ENCODE assay signal across 1 cellular context in the genomic region with DNA sequence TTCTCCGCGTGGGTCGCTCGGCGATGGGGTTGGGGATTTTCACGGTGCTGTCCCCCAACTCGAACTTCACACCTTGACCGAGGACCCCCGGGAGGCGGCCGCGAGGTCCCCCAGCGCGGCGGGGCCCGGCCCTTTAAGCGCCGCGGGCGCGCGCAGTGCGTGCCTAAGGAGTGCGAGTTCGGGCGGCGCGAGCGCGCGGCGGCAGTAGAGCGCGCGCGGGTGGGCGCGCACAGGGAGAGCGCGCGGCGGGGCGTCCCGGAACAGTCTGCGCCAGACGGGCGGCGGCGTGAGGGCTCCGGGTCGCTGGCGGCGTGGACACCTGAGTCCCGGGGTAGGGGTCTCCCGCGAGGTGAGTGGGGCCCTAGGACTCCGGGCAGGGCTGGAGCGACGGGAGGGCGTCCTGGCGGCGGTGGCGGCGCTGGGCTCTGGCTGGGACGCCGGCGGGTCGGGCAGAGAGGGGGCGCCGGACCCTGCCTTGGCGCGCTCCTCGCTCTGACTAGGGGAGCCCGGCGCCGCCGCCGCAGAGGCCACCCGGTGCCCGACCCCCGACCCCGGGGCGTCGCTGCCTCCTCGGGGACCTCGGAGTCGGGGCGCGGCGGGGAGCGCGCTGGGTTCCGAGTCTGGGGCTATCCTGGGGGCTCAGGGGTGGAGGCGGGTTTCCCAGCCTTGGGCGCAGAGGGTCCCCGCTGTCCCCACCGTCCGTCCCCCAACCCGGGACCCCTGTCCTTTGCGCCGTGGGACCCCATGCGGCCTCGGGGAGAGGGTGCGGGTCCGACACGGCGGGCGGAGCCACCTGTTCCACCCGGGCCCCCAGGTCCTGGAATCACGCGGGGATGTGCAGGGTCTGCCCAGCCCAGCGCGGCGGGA.
TF ChIP-seq lines count a peak whose summit lies in the region.

A gene with protein sequence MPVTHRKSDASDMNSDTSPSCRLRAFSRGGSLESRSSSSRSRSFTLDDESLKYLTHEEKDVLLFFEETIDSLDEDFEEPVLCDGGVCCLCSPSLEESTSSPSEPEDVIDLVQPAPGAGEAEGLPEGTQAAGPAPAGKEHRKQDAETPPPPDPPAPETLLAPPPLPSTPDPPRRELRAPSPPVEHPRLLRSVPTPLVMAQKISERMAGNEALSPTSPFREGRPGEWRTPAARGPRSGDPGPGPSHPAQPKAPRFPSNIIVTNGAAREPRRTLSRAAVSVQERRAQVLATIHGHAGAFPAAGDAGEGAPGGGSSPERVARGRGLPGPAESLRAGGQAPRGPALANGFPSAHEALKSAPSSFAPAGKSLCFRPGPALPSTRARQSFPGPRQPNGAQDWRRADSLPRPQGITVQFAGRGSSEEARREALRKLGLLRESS (plus strand): TSS at position 235 of the 867 bp plus-strand sequence. CDS start 28,722 bp downstream, outside the sequence.

TF ChIP-seq in K562, 482 proteins besides CTCF, POLR2A, EP300 and RAD21 (continued from another document and continues in another):
- TF ChIP-seq, protein P1, sequence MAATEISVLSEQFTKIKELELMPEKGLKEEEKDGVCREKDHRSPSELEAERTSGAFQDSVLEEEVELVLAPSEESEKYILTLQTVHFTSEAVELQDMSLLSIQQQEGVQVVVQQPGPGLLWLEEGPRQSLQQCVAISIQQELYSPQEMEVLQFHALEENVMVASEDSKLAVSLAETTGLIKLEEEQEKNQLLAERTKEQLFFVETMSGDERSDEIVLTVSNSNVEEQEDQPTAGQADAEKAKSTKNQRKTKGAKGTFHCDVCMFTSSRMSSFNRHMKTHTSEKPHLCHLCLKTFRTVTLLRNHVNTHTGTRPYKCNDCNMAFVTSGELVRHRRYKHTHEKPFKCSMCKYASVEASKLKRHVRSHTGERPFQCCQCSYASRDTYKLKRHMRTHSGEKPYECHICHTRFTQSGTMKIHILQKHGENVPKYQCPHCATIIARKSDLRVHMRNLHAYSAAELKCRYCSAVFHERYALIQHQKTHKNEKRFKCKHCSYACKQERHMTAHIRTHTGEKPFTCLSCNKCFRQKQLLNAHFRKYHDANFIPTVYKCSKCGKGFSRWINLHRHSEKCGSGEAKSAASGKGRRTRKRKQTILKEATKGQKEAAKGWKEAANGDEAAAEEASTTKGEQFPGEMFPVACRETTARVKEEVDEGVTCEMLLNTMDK (IDR thresholded peaks at IDR 0.05; ENCODE audit: borderline replicate concordance, insufficient read depth, low read depth, low read length, poor library complexity, severe bottlenecking), result peak; percentile 32
- TF ChIP-seq NR4A1 (CRISPR knock-in tag; IDR thresholded peaks at IDR 0.05) (no peak), NR4A1 (tag; IDR thresholded peaks at IDR 0.05) (peak; percentile 67; the same call in 1 of the 2 replicates), ZFP1 (CRISPR knock-in tag; IDR thresholded peaks at IDR 0.05) (no peak), ZNF263 (CRISPR knock-in tag; IDR thresholded peaks at IDR 0.05; ENCODE audit: borderline replicate concordance) (peak; percentile 49; the same call in 1 of the 2 replicates), MYC (IDR thresholded peaks at IDR 0.05; ENCODE audit: low read depth, low read length) (0 out of 2 replicates have a peak, but pooled peaks have one; percentile 9), MYC (CRISPR knock-in tag; IDR thresholded peaks at IDR 0.05; ENCODE audit: borderline replicate concordance, low read depth) (no peak), ZFX (CRISPR knock-in tag; IDR thresholded peaks at IDR 0.05) (peak; percentile 30; the same call in 1 of the 2 replicates), FOXP1 (CRISPR knock-in tag; IDR thresholded peaks at IDR 0.05) (no peak), SRSF9 (IDR thresholded peaks at IDR 0.05; ENCODE audit: borderline replicate concordance, low read depth, low read length) (no peak), FOXJ3 (CRISPR knock-in tag; IDR thresholded peaks at IDR 0.05) (no peak), KDM5B (IDR thresholded peaks at IDR 0.05; ENCODE audit: insufficient replicate concordance, low read depth, low read length) (peak; percentile 54), GABPB1 (CRISPR knock-in tag; IDR thresholded peaks at IDR 0.05) (no peak), FUS (optimal IDR thresholded peaks at IDR 0.05; ENCODE audit: low read depth, low read length) (peak; percentile 69), ZNF445 (CRISPR knock-in tag; IDR thresholded peaks at IDR 0.05; ENCODE audit: low read depth) (no peak), CCNT2 (IDR thresholded peaks at IDR 0.05; ENCODE audit: borderline replicate concordance, extremely low read depth, insufficient read length, low read depth, low read length) (peak; percentile 49), PML (IDR thresholded peaks at IDR 0.05; ENCODE audit: low read length) (0 out of 2 replicates have a peak, but pooled peaks have one; percentile 18), TBL1XR1 (IDR thresholded peaks at IDR 0.05; ENCODE audit: low read length in 2 of 2) (no peak), THAP12 (CRISPR knock-in tag; IDR thresholded peaks at IDR 0.05) (peak; percentile 76; the same call in 1 of the 2 replicates), ZFP36 (IDR thresholded peaks at IDR 0.05; ENCODE audit: low read depth, low read length, partially characterized antibody) (peak; percentile 90), ZKSCAN8 (CRISPR knock-in tag; IDR thresholded peaks at IDR 0.05) (no peak), ZNF644 (tag; IDR thresholded peaks at IDR 0.05; ENCODE audit: low read depth) (peak; percentile 91), RBFOX2 (IDR thresholded peaks at IDR 0.05; ENCODE audit: low read depth, low read length) (peak; percentile 85), SIX5 (IDR thresholded peaks at IDR 0.05; ENCODE audit: borderline replicate concordance in 1 of 2, insufficient read depth in 1 of 2, low read depth in 1 of 2, low read length in 2 of 2) (no peak), GATAD2B (IDR thresholded peaks at IDR 0.05; ENCODE audit: borderline replicate concordance) (peak; percentile 68; the same call in 1 of the 2 replicates), RBM22 (IDR thresholded peaks at IDR 0.05; ENCODE audit: low read depth, low read length, poor library complexity, severe bottlenecking) (no peak), ILF3 (IDR thresholded peaks at IDR 0.05; ENCODE audit: borderline replicate concordance) (peak; percentile 52; the same call in 1 of the 2 replicates), ZNF766 (CRISPR knock-in tag; conservative IDR thresholded peaks at IDR 0.05) (peak; percentile 88), NFIC (IDR thresholded peaks at IDR 0.05) (peak; percentile 18; the same call in 1 of the 2 replicates), JUN (IDR thresholded peaks at IDR 0.05; ENCODE audit: borderline replicate concordance, low read depth, low read length) (no peak), JUN (CRISPR knock-in tag; IDR thresholded peaks at IDR 0.05; ENCODE audit: borderline replicate concordance) (no peak), RB1 (IDR thresholded peaks at IDR 0.05; ENCODE audit: low read depth) (peak; percentile 79; the same call in 1 of the 2 replicates), PHF8 (IDR thresholded peaks at IDR 0.05; ENCODE audit: borderline replicate concordance, low read length) (peak; percentile 82; the same call in 1 of the 2 replicates), SMC3 (conservative IDR thresholded peaks at IDR 0.05; ENCODE audit: insufficient read depth, low read depth, low read length) (no peak), ZBTB7A (IDR thresholded peaks at IDR 0.05; ENCODE audit: borderline replicate concordance, control insufficient read depth, low read depth, low read length) (peak; percentile 88), ZNF77 (CRISPR knock-in tag; IDR thresholded peaks at IDR 0.05) (no peak), ZSCAN32 (CRISPR knock-in tag; IDR thresholded peaks at IDR 0.05) (no peak), NONO (IDR thresholded peaks at IDR 0.05; ENCODE audit: low read depth in 2 of 2, low read length in 1 of 2) (peak; percentile 71 to 77; a peak in 2 of 4 replicates), CHD1 (IDR thresholded peaks at IDR 0.05; ENCODE audit: low read length) (no peak), MCM3 (IDR thresholded peaks at IDR 0.05) (no peak), ZNF197 (CRISPR knock-in tag; IDR thresholded peaks at IDR 0.05; ENCODE audit: low read depth) (0 out of 2 replicates have a peak, but pooled peaks have one; percentile 32), POLR2B (IDR thresholded peaks at IDR 0.05; ENCODE audit: low read depth, partially characterized antibody) (peak; percentile 56), SMAD4 (CRISPR knock-in tag; conservative IDR thresholded peaks at IDR 0.05) (peak; percentile 88), TBP (optimal IDR thresholded peaks at IDR 0.05; ENCODE audit: low read depth, low read length) (peak; percentile 65), ZNF778 (CRISPR knock-in tag; IDR thresholded peaks at IDR 0.05) (no peak), HMGN3 (IDR thresholded peaks at IDR 0.05; ENCODE audit: borderline replicate concordance, extremely low read depth, insufficient read length, low read depth, low read length) (no peak)
- TF ChIP-seq, protein P2, sequence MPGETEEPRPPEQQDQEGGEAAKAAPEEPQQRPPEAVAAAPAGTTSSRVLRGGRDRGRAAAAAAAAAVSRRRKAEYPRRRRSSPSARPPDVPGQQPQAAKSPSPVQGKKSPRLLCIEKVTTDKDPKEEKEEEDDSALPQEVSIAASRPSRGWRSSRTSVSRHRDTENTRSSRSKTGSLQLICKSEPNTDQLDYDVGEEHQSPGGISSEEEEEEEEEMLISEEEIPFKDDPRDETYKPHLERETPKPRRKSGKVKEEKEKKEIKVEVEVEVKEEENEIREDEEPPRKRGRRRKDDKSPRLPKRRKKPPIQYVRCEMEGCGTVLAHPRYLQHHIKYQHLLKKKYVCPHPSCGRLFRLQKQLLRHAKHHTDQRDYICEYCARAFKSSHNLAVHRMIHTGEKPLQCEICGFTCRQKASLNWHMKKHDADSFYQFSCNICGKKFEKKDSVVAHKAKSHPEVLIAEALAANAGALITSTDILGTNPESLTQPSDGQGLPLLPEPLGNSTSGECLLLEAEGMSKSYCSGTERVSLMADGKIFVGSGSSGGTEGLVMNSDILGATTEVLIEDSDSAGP (CRISPR knock-in tag; IDR thresholded peaks at IDR 0.05), result peak; percentile 92
- TF ChIP-seq, protein P3, sequence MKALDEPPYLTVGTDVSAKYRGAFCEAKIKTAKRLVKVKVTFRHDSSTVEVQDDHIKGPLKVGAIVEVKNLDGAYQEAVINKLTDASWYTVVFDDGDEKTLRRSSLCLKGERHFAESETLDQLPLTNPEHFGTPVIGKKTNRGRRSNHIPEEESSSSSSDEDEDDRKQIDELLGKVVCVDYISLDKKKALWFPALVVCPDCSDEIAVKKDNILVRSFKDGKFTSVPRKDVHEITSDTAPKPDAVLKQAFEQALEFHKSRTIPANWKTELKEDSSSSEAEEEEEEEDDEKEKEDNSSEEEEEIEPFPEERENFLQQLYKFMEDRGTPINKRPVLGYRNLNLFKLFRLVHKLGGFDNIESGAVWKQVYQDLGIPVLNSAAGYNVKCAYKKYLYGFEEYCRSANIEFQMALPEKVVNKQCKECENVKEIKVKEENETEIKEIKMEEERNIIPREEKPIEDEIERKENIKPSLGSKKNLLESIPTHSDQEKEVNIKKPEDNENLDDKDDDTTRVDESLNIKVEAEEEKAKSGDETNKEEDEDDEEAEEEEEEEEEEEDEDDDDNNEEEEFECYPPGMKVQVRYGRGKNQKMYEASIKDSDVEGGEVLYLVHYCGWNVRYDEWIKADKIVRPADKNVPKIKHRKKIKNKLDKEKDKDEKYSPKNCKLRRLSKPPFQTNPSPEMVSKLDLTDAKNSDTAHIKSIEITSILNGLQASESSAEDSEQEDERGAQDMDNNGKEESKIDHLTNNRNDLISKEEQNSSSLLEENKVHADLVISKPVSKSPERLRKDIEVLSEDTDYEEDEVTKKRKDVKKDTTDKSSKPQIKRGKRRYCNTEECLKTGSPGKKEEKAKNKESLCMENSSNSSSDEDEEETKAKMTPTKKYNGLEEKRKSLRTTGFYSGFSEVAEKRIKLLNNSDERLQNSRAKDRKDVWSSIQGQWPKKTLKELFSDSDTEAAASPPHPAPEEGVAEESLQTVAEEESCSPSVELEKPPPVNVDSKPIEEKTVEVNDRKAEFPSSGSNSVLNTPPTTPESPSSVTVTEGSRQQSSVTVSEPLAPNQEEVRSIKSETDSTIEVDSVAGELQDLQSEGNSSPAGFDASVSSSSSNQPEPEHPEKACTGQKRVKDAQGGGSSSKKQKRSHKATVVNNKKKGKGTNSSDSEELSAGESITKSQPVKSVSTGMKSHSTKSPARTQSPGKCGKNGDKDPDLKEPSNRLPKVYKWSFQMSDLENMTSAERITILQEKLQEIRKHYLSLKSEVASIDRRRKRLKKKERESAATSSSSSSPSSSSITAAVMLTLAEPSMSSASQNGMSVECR (CRISPR knock-in tag; IDR thresholded peaks at IDR 0.05), result peak; percentile 57; the same call in 1 of the 2 replicates
- TF ChIP-seq, protein P4, sequence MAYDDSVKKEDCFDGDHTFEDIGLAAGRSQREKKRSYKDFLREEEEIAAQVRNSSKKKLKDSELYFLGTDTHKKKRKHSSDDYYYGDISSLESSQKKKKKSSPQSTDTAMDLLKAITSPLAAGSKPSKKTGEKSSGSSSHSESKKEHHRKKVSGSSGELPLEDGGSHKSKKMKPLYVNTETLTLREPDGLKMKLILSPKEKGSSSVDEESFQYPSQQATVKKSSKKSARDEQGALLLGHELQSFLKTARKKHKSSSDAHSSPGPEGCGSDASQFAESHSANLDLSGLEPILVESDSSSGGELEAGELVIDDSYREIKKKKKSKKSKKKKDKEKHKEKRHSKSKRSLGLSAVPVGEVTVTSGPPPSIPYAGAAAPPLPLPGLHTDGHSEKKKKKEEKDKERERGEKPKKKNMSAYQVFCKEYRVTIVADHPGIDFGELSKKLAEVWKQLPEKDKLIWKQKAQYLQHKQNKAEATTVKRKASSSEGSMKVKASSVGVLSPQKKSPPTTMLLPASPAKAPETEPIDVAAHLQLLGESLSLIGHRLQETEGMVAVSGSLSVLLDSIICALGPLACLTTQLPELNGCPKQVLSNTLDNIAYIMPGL (CRISPR knock-in tag; IDR thresholded peaks at IDR 0.05), result 0 out of 2 replicates have a peak, but pooled peaks have one; percentile 52
- TF ChIP-seq, protein P5, sequence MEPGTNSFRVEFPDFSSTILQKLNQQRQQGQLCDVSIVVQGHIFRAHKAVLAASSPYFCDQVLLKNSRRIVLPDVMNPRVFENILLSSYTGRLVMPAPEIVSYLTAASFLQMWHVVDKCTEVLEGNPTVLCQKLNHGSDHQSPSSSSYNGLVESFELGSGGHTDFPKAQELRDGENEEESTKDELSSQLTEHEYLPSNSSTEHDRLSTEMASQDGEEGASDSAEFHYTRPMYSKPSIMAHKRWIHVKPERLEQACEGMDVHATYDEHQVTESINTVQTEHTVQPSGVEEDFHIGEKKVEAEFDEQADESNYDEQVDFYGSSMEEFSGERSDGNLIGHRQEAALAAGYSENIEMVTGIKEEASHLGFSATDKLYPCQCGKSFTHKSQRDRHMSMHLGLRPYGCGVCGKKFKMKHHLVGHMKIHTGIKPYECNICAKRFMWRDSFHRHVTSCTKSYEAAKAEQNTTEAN (CRISPR knock-in tag; IDR thresholded peaks at IDR 0.05), result no peak
